Comparison of ENCODE assay signal across 10 cellular contexts in the genomic region with DNA sequence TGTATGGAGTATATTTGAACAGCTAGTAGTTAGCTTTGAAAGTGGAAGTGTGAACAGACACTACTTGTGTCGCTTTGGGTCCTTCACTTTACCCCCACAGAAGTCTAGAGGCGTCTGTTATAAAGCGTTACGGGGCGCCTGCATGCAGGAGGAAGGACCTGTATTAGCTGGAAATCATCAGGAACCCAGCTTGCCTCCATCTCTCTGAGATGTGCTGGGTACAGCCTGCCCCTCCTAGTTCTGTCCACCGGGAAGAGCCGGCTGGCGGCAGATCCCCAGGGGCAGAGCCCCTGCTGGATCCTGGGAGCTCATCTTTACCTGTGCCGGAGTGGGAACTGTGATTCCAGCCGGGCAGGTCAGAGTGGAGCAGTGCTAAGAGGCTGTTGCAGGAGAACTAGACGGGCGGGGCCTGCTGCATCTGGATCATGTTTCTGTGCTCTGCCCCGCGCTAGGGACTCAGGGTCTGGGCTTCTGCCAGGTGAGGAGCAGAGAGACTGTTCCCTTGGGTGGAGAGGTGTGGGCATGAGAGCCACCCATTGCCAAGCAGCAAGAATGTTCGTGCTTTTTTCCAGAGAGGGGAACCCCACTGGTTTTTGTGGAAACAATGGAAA. TPM values are rescaled to one million over a fixed set of nuclear protein-coding genes. Genes with fewer than 3 reads are reported as not detected.
DNase-seq lines count a peak whose midpoint lies in the region; ATAC-seq, FAIRE-seq and TF ChIP-seq lines count a peak whose summit lies in the region.
"Had no signal": no experiment of that assay in that cellular context is flagged by ENCODE, and none has a peak within 500 bp of the region (broad histone marks: within the 10 kb centered on the region; RNA-seq: fewer than 3 reads in every experiment).

No MANE protein-coding gene starts in this region.

- in situ Hi-C loops in HepG2 (cut with HindIII; ENCODE audit: extremely low pct_ligation_motif_present, low pct_unique_long_range_greater_than_20kb): no loop called here

- H3K79me2 ChIP-seq in astrocyte (ENCODE audit: insufficient read depth, low read length) (no peaks in the 10 kb centered on the region), HepG2 (ENCODE audit: insufficient read depth, low read length) (no peaks in the 10 kb centered on the region)

- TF ChIP-seq EP300 in HepG2 (IDR thresholded peaks at IDR 0.05; ENCODE audit: low read depth in 2 of 2, low read length in 2 of 2): no peak
- no peak for TF ChIP-seq EP300 in HepG2 (CRISPR knock-in tag; IDR thresholded peaks at IDR 0.05; ENCODE audit: borderline replicate concordance)

- peaks cover 3% of the 10 kb centered on the region for H3K36me3 ChIP-seq in astrocyte (ENCODE audit: insufficient read depth, low read length)
- no peaks in the 10 kb centered on the region for H3K36me3 ChIP-seq in mucosa of descending colon (ENCODE audit: low read depth)
- no peaks in the 10 kb centered on the region for H3K36me3 ChIP-seq in HepG2 (replicated peaks in 1 of 2; ENCODE audit: control insufficient read depth in 1 of 2, insufficient read depth in 2 of 2, low read length in 2 of 2)

- H3K4me1 Mint-ChIP-seq in astrocyte (ENCODE audit: low read depth, unreplicated experiment): peaks cover 27% of the 10 kb centered on the region

- H3K36me3 Mint-ChIP-seq in astrocyte (ENCODE audit: low read depth, unreplicated experiment): no peaks in the 10 kb centered on the region

- peaks cover 10% of the 10 kb centered on the region for H3K4me1 ChIP-seq in astrocyte (ENCODE audit: insufficient read depth, low read length)
- peaks cover 3% of the 10 kb centered on the region for H3K4me1 ChIP-seq in mucosa of descending colon (ENCODE audit: low read depth)
- peaks cover 5% of the 10 kb centered on the region for H3K4me1 ChIP-seq in HepG2 (ENCODE audit: insufficient read depth, low read length)

- no peaks in the 10 kb centered on the region for H3K9me3 Mint-ChIP-seq in astrocyte (ENCODE audit: unreplicated experiment)
- H3K9me3 Mint-ChIP-seq: activated T-cell treated with anti-CD3 and anti-CD28 coated beads, Interleukin-2, amount 50 U/mL, for 24 hours; CD8-positive, alpha-beta T cell; H9 had no signal

- H3K27me3 ChIP-seq in astrocyte (ENCODE audit: insufficient read depth, low read length) (no peaks in the 10 kb centered on the region), HepG2 (ENCODE audit: control insufficient read depth in 1 of 2, insufficient read depth in 2 of 2, low read length in 2 of 2) (no peaks in the 10 kb centered on the region)

- no peak overlapping the region for H3K9ac ChIP-seq in astrocyte (ENCODE audit: low read length)
- no peak overlapping the region for H3K9ac ChIP-seq in HepG2 (ENCODE audit: insufficient read depth, low read depth, low read length)

- peaks cover 8% of the 10 kb centered on the region for H4K20me1 ChIP-seq in astrocyte (ENCODE audit: insufficient read depth, low read length)
- H4K20me1 ChIP-seq in HepG2 (ENCODE audit: insufficient read depth, low read length): no peaks in the 10 kb centered on the region

- H3K27ac ChIP-seq in astrocyte (ENCODE audit: low read depth, low read length) (no peak overlapping the region), HepG2 (ENCODE audit: extremely low read length, insufficient read depth, low read length) (no peak overlapping the region)

- 92% methylated on average over 11 of the region's 15 CpGs for WGBS in HepG2 (ENCODE audit: low lambda C conversion rate)

- CTCF ChIA-PET in HepG2 (lab: Yijun Ruan, JAX; ENCODE audit: low intra/inter-chr PET ratio, low total read pairs): no interaction called here

- H2AFZ ChIP-seq in astrocyte (ENCODE audit: low read depth, low read length) (no peak overlapping the region), HepG2 (ENCODE audit: low read length) (no peak overlapping the region)

- H3K4me3 Mint-ChIP-seq in astrocyte (ENCODE audit: unreplicated experiment): peak overlapping the region; percentile 57
- H3K4me3 Mint-ChIP-seq: activated T-cell treated with anti-CD3 and anti-CD28 coated beads, Interleukin-2, amount 50 U/mL, for 24 hours; CD8-positive, alpha-beta T cell had no signal

- peaks cover 5% of the 10 kb centered on the region for H3K27me3 Mint-ChIP-seq in astrocyte (ENCODE audit: low read depth, unreplicated experiment)
- H3K27me3 Mint-ChIP-seq: activated T-cell treated with anti-CD3 and anti-CD28 coated beads, Interleukin-2, amount 50 U/mL, for 24 hours had no signal

- no TSS peak for BruUV-seq in HepG2 (replicated peaks; lab: Mats Ljungman, UMichigan)

- FAIRE-seq in astrocyte (lab: Jason Lieb, UNC): no peak
- no peak for FAIRE-seq in HepG2 (lab: Jason Lieb, UNC)

- TF ChIP-seq CTCF in astrocyte (IDR thresholded peaks at IDR 0.05; ENCODE audit: insufficient read depth, low read depth, low read length) (no peak), mucosa of descending colon (IDR thresholded peaks at IDR 0.05) (no peak), HepG2 (CRISPR knock-in tag; IDR thresholded peaks at IDR 0.05) (no peak)

- POLR2A ChIA-PET in HepG2 (lab: Yijun Ruan, JAX): no interaction called here

- ATAC-seq in mucosa of descending colon: peak; percentile 24
- ATAC-seq in HG03139 (IDR thresholded peaks at IDR 0.05; ENCODE audit: unreplicated experiment): no peak
- ATAC-seq in HepG2: no peak
- ATAC-seq: CD8-positive, alpha-beta T cell had no signal

- no peak for TF ChIP-seq RAD21 in HepG2 (CRISPR knock-in tag; IDR thresholded peaks at IDR 0.05)

- TF ChIP-seq POLR2A in HepG2 (IDR thresholded peaks at IDR 0.05; ENCODE audit: insufficient read depth in 1 of 2, low read depth in 2 of 2, low read length in 2 of 2): no peak

- intact Hi-C loops in mucosa of descending colon (cut with DNase I, micrococcal nuclease) (no loop called here), HepG2 (cut with micrococcal nuclease; ENCODE audit: unreplicated experiment) (no loop called here)

- H3K27ac Mint-ChIP-seq in astrocyte (ENCODE audit: unreplicated experiment): no peak overlapping the region
- H3K27ac Mint-ChIP-seq: activated T-cell treated with anti-CD3 and anti-CD28 coated beads, Interleukin-2, amount 50 U/mL, for 24 hours; CD8-positive, alpha-beta T cell; H9 had no signal

- DNase-seq in ELF-1 (ENCODE audit: low read depth, low spot score) (peak; percentile 68), NCI-H187 (lab: John Stamatoyannopoulos, UW) (peak; percentile 17 to 50), astrocyte (ENCODE audit: low read depth) (no peak), mucosa of descending colon (peak in 1 of 3 donors; percentile 52), HUDEP-2 (lab: John Stamatoyannopoulos, UW; ENCODE audit: unreplicated experiment in 76 of 76) (no peak), HepG2 (ENCODE audit: low spot score) (no peak)
- DNase-seq: activated T-cell treated with anti-CD3 and anti-CD28 coated beads, Interleukin-2, amount 50 U/mL, for 24 hours; CD8-positive, alpha-beta T cell; H9 had no signal

- no peak overlapping the region for H3K4me2 ChIP-seq in astrocyte (ENCODE audit: low read length)
- H3K4me2 ChIP-seq in HepG2 (ENCODE audit: low read depth, low read length): no peak overlapping the region

- H3K4me3 ChIP-seq in astrocyte (ENCODE audit: insufficient read depth, low read depth, low read length) (no peak overlapping the region), mucosa of descending colon (no peak overlapping the region), HepG2 (replicated peaks in 1 of 3; ENCODE audit: insufficient read depth in 1 of 3, low read depth in 2 of 3, low read length in 3 of 3) (no peak overlapping the region)

- H3K9me3 ChIP-seq in astrocyte (ENCODE audit: insufficient read depth, low read depth, low read length) (no peaks in the 10 kb centered on the region), mucosa of descending colon (no peaks in the 10 kb centered on the region), HepG2 (ENCODE audit: low read length) (no peaks in the 10 kb centered on the region)

RNA-seq across cellular contexts. Expression of a gene that starts 22.3 kb away (rescaled TPM):
- total RNA-seq in astrocyte (53.5 and 56.7 TPM in 2 replicates), mucosa of descending colon (10 to 100 TPM; 22.1 to 35.5 (median 26.1) TPM), HepG2 (2016; rRNA removed; fragmentation: Illumina TruSeq; extraction: Trizol) (5.0 and 7.1 TPM in 2 replicates)
- 2.4 and 2.5 TPM in 2 replicates for total RNA-seq in HepG2 (2016; cell fraction: cytosol; rRNA removed; fragmentation: Illumina TruSeq; extraction: Trizol; ENCODE audit: low read depth)
- 5.2 and 5.8 TPM in 2 replicates for total RNA-seq in HepG2 (2016; cell fraction: insoluble cytoplasmic fraction; rRNA removed; fragmentation: Illumina TruSeq; extraction: Trizol)
- total RNA-seq in HepG2 (2016; cell fraction: membrane; rRNA removed; fragmentation: Illumina TruSeq; extraction: Trizol): 4.4 and 5.9 TPM in 2 replicates
- 4.3 and 4.4 TPM in 2 replicates for total RNA-seq in HepG2 (2016; cell fraction: nucleus; rRNA removed; fragmentation: Illumina TruSeq; extraction: Trizol)
- 8.0 and 10.9 TPM in 2 replicates for polyA plus RNA-seq in HepG2 (2011; rRNA removed)
- 8.1 and 8.5 TPM in 2 replicates for polyA plus RNA-seq in HepG2 (2011; cell fraction: cytosol; rRNA removed)
- polyA plus RNA-seq in HepG2 (2011; cell fraction: nucleus; rRNA removed): 5.1 TPM in 2 replicates
- 4.0 and 7.7 TPM in 2 replicates for polyA plus RNA-seq in HepG2 (2012)
- polyA plus RNA-seq in HepG2 (2016; cell fraction: cytosol; fragmentation: Illumina TruSeq; extraction: Trizol; ENCODE audit: low read depth): 1.9 and 2.2 TPM in 2 replicates
- 7.3 and 7.8 TPM in 2 replicates for polyA plus RNA-seq in HepG2 (2016; cell fraction: insoluble cytoplasmic fraction; fragmentation: Illumina TruSeq; extraction: Trizol; ENCODE audit: low read depth)
- 3.9 and 4.2 TPM in 2 replicates for polyA plus RNA-seq in HepG2 (2016; cell fraction: membrane; fragmentation: Illumina TruSeq; extraction: Trizol; ENCODE audit: low read depth)
- 3.9 and 4.4 TPM in 2 replicates for polyA plus RNA-seq in HepG2 (2016; cell fraction: nucleus; fragmentation: Illumina TruSeq; extraction: Trizol; ENCODE audit: insufficient read depth, low read depth)
- 9.2 and 17.1 TPM in 2 replicates for polyA minus RNA-seq in HepG2 (2011; rRNA and poly(A)+ RNA removed; ENCODE audit: low replicate concordance)
- polyA minus RNA-seq in HepG2 (2011; cell fraction: cytosol; rRNA and poly(A)+ RNA removed): 3.6 and 6.4 TPM in 2 replicates
- polyA minus RNA-seq in HepG2 (2011; cell fraction: nucleus; rRNA and poly(A)+ RNA removed): 3.1 and 4.2 TPM in 2 replicates

RNA-seq across cellular contexts. Expression of a gene that starts 35.8 kb away (rescaled TPM):
- total RNA-seq in astrocyte: 13.9 and 18.9 TPM in 2 replicates
- 10 to 100 TPM; 27.6 to 35.3 (median 31.9) TPM for total RNA-seq in mucosa of descending colon
- 6.3 and 9.3 TPM in 2 replicates for total RNA-seq in HepG2 (2016; rRNA removed; fragmentation: Illumina TruSeq; extraction: Trizol)
- total RNA-seq in HepG2 (2016; cell fraction: cytosol; rRNA removed; fragmentation: Illumina TruSeq; extraction: Trizol; ENCODE audit: low read depth): 0.79 and 0.81 TPM in 2 replicates
- total RNA-seq in HepG2 (2016; cell fraction: insoluble cytoplasmic fraction; rRNA removed; fragmentation: Illumina TruSeq; extraction: Trizol): 5.4 and 9.4 TPM in 2 replicates
- 2.5 TPM in 2 replicates for total RNA-seq in HepG2 (2016; cell fraction: membrane; rRNA removed; fragmentation: Illumina TruSeq; extraction: Trizol)
- 10.0 and 12.1 TPM in 2 replicates for total RNA-seq in HepG2 (2016; cell fraction: nucleus; rRNA removed; fragmentation: Illumina TruSeq; extraction: Trizol)
- polyA plus RNA-seq in HepG2 (2011; rRNA removed): 14.1 and 21.5 TPM in 2 replicates
- 13.3 and 14.5 TPM in 2 replicates for polyA plus RNA-seq in HepG2 (2011; cell fraction: cytosol; rRNA removed)
- polyA plus RNA-seq in HepG2 (2011; cell fraction: nucleus; rRNA removed): 26.3 and 26.5 TPM in 2 replicates
- 10.8 and 11.1 TPM in 2 replicates for polyA plus RNA-seq in HepG2 (2012)
- polyA plus RNA-seq in HepG2 (2016; cell fraction: cytosol; fragmentation: Illumina TruSeq; extraction: Trizol; ENCODE audit: low read depth): 0.36 TPM in 2 replicates
- polyA plus RNA-seq in HepG2 (2016; cell fraction: insoluble cytoplasmic fraction; fragmentation: Illumina TruSeq; extraction: Trizol; ENCODE audit: low read depth): 4.2 and 4.6 TPM in 2 replicates
- 0.93 and 0.94 TPM in 2 replicates for polyA plus RNA-seq in HepG2 (2016; cell fraction: membrane; fragmentation: Illumina TruSeq; extraction: Trizol; ENCODE audit: low read depth)
- polyA plus RNA-seq in HepG2 (2016; cell fraction: nucleus; fragmentation: Illumina TruSeq; extraction: Trizol; ENCODE audit: insufficient read depth, low read depth): 15.4 and 16.8 TPM in 2 replicates
- 2.9 and 31.0 TPM in 2 replicates for polyA minus RNA-seq in HepG2 (2011; rRNA and poly(A)+ RNA removed; ENCODE audit: low replicate concordance)
- 14.3 and 18.7 TPM in 2 replicates for polyA minus RNA-seq in HepG2 (2011; cell fraction: cytosol; rRNA and poly(A)+ RNA removed)
- polyA minus RNA-seq in HepG2 (2011; cell fraction: nucleus; rRNA and poly(A)+ RNA removed): 7.9 and 11.3 TPM in 2 replicates

Comparison
In these comparisons a context has a peak if more than half of its experiments do, and no peak if none do; other contexts are left out.
1. DNase-seq: peak in ELF-1 (single experiment) and NCI-H187 (2 of 2); none in astrocyte (single experiment), HUDEP-2 (0 of 76) and HepG2 (single experiment).